Comparison of ENCODE assay signal across 1 cellular context in the genomic region with DNA sequence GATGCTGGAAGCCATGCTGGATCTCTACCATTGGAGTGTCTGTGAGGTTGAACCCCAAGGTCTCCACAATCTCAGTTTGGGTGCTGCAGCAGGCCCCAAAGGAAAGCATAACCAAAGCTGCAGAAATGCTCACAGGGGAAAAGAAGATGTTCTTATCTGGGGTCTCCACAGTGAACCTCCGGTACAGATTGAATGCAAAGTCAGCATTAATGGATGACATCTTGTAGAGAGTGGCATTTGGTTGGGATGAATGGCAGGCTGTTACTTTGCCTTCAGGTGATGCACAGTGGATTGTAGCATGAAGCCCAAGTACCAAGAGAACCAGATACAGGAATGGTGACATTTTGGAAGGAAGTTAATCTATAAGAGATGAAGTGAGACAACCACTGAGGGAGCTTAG.
TF ChIP-seq lines count a peak whose summit lies in the region.

No MANE protein-coding gene starts in this region.

TF ChIP-seq in liver, 16 proteins besides CTCF, POLR2A, EP300 and RAD21 (continued from another document):
- TF ChIP-seq ZBTB33 (IDR thresholded peaks at IDR 0.05) (no peak), YY1 (IDR thresholded peaks at IDR 0.05) (no peak), EGR1 (IDR thresholded peaks at IDR 0.05; ENCODE audit: low read depth in 2 of 2) (no peak)
TF ChIP-seq in liver: peak in this region for 0.
